1 cellular context compared by ENCODE assay signal in the genomic region with DNA sequence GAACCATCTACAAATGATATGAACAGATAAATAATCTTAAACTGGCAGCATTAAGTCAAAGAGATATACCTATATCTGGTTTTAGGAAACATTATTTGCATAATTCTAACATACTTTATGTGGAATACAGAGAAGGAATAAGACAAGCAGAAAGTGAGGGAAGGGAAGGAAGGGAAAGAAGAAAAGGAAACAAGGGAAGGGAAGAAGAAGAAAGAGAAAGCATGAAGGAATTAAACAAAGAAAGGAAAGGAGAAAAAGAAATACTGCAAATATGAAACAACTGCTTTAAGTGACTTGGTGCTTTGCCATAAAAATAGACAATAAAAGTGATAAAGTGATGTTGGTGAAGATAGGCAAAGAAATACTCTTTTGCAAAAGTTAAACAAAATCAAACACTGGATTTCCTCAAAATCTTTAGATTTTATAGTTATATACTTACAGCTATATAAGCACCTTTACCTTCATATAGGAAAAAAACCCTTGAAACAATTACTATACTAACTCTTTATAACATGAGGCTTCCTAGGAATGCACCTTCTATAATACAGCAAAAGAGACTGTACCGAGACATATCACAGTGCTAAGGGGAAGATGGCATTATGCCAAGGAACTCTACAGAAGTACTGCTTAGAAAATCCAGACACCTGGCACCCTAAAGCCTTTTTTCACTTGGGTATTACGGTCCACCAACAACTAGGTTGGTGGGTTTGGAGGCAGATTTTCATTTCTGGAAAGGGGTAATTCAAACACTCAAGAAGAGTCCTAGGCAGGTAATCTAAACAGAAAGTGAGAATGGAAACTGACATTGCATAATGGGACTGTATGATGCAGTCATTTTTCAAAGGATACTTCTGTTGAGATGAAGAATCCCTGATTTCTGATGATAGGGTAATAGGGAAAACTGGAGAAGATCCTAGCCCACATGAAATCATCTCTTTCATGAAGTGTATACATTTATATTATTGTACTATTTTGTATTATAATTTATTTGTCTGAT.
A peak's percentile ranks its signal among the peaks of the same experiment; 100 is the strongest.
TF ChIP-seq lines count a peak whose summit lies in the region.

No MANE protein-coding gene starts in this region.

TF ChIP-seq in K562, 482 proteins besides CTCF, POLR2A, EP300 and RAD21 (continued from another document):
- TF ChIP-seq CEBPG (CRISPR knock-in tag; IDR thresholded peaks at IDR 0.05): no peak
- peak in 1 of 2 experiments; percentile 80; a peak in 2 of 4 replicates for TF ChIP-seq CEBPG (tag; conservative IDR thresholded peaks at IDR 0.05 in 1 of 2, IDR thresholded peaks at IDR 0.05 in 1 of 2)
- TF ChIP-seq, protein P1, sequence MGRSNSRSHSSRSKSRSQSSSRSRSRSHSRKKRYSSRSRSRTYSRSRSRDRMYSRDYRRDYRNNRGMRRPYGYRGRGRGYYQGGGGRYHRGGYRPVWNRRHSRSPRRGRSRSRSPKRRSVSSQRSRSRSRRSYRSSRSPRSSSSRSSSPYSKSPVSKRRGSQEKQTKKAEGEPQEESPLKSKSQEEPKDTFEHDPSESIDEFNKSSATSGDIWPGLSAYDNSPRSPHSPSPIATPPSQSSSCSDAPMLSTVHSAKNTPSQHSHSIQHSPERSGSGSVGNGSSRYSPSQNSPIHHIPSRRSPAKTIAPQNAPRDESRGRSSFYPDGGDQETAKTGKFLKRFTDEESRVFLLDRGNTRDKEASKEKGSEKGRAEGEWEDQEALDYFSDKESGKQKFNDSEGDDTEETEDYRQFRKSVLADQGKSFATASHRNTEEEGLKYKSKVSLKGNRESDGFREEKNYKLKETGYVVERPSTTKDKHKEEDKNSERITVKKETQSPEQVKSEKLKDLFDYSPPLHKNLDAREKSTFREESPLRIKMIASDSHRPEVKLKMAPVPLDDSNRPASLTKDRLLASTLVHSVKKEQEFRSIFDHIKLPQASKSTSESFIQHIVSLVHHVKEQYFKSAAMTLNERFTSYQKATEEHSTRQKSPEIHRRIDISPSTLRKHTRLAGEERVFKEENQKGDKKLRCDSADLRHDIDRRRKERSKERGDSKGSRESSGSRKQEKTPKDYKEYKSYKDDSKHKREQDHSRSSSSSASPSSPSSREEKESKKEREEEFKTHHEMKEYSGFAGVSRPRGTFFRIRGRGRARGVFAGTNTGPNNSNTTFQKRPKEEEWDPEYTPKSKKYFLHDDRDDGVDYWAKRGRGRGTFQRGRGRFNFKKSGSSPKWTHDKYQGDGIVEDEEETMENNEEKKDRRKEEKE (IDR thresholded peaks at IDR 0.05; ENCODE audit: borderline replicate concordance in 1 of 2, control insufficient read depth in 1 of 2, low read depth in 2 of 2, low read length in 1 of 2): no peak
